Comparison of ENCODE assay signal across 8 cellular contexts in genomic region chr17:48011405-48012150, GRCh38. TPM values are rescaled to one million over a fixed set of nuclear protein-coding genes. Genes with fewer than 3 reads are reported as not detected.
A peak's percentile ranks its signal among the peaks of the same experiment; 100 is the strongest.
DNase-seq lines count a peak whose midpoint lies in the region; ATAC-seq and TF ChIP-seq lines count a peak whose summit lies in the region.
"Had no signal": no experiment of that assay in that cellular context is flagged by ENCODE, and none has a peak within 500 bp of the region (broad histone marks: within the 10 kb centered on the region; RNA-seq: fewer than 3 reads in every experiment).

No MANE protein-coding gene starts in this region.

- H3K9me3 Mint-ChIP-seq in T-helper 2 cell treated with Interferon-gamma antibody and Interleukin-4, amounts not matched to agents 5 μg/mL and 100 μg/mL, for 36 hours = no peaks in the 10 kb centered on the region
- H3K9me3 Mint-ChIP-seq in chondrocyte (ENCODE audit: low read depth) = no peaks in the 10 kb centered on the region

- WGBS in mesenchymal stem cell = 1% methylated on average over 19 of the region's 23 CpGs
- 2% methylated on average over 23 of the region's 23 CpGs for WGBS in thymus

- no peak overlapping the region for H3K14ac ChIP-seq in mesenchymal stem cell (ENCODE audit: low read length in 2 of 2)

- H3K4me1 ChIP-seq in mesenchymal stem cell (ENCODE audit: control insufficient read depth, insufficient read depth, low read depth, low read length) (peaks cover 7% of the 10 kb centered on the region), thymus (ENCODE audit: control insufficient read depth, insufficient read depth, low read length) (peaks cover 10% of the 10 kb centered on the region)

- H2AFZ ChIP-seq in mesenchymal stem cell (ENCODE audit: low read depth, low read length) = peak overlapping the region; percentile 67

- H3K4me3 ChIP-seq in GM12865 (ENCODE audit: low read depth, low read length) (peak overlapping the region; percentile 28), mesenchymal stem cell (ENCODE audit: insufficient read depth in 1 of 2, low read depth in 1 of 2, low read length in 2 of 2) (peak overlapping the region in 1 of 2 experiments; percentile 71), thymus (ENCODE audit: low read length) (peak overlapping the region; percentile 55)
- H3K4me3 ChIP-seq: body of pancreas had no signal

- H3K27me3 Mint-ChIP-seq in T-helper 2 cell treated with Interferon-gamma antibody and Interleukin-4, amounts not matched to agents 5 μg/mL and 100 μg/mL, for 36 hours (ENCODE audit: low read depth) = peaks cover 51% of the 10 kb centered on the region
- H3K27me3 Mint-ChIP-seq in chondrocyte (ENCODE audit: low read depth) = peaks cover 6% of the 10 kb centered on the region

- H2BK15ac ChIP-seq in mesenchymal stem cell (ENCODE audit: low read depth, poor library complexity, severe bottlenecking) = peak overlapping the region; percentile 90

- no peak overlapping the region for H3K23ac ChIP-seq in mesenchymal stem cell (ENCODE audit: low read length in 2 of 2)

- peak; percentile 40 for DNase-seq in GM12865 (ENCODE audit: low read depth)
- DNase-seq in NCI-H128 (lab: John Stamatoyannopoulos, UW; ENCODE audit: unreplicated experiment) = peak; percentile 53
- peak; percentile 20 for DNase-seq in T-helper 2 cell treated with Interferon-gamma antibody and Interleukin-4, amounts not matched to agents 5 μg/mL and 100 μg/mL, for 36 hours (ENCODE audit: low spot score)
- DNase-seq in chondrocyte (ENCODE audit: low spot score) = no peak
- peak; percentile 78 for DNase-seq in mesenchymal stem cell

- H2AK5ac ChIP-seq in mesenchymal stem cell (ENCODE audit: low read length, severe bottlenecking) = no peak overlapping the region

- no peak overlapping the region for H3K27ac ChIP-seq in mesenchymal stem cell (ENCODE audit: low read length, poor library complexity, severe bottlenecking)
- H3K27ac ChIP-seq in thymus (ENCODE audit: low read depth) = no peak overlapping the region
- H3K27ac ChIP-seq: body of pancreas had no signal

- peaks cover 8 to 29% of the 10 kb centered on the region in 2 experiments for H3K27me3 ChIP-seq in mesenchymal stem cell (ENCODE audit: control insufficient read depth in 1 of 2, insufficient read depth in 1 of 2, low read length in 2 of 2)
- no peaks in the 10 kb centered on the region for H3K27me3 ChIP-seq in thymus (ENCODE audit: control insufficient read depth, insufficient read depth)
- H3K27me3 ChIP-seq: body of pancreas had no signal

- H2BK120ac ChIP-seq in mesenchymal stem cell (ENCODE audit: low read depth, low read length) = peak overlapping the region; percentile 35

- peak overlapping the region; percentile 98 for H4K8ac ChIP-seq in mesenchymal stem cell (ENCODE audit: low read length)

- H2BK12ac ChIP-seq in mesenchymal stem cell (ENCODE audit: low read length in 2 of 2) = peak overlapping the region in 1 of 2 experiments; percentile 25

- H2BK5ac ChIP-seq in mesenchymal stem cell (ENCODE audit: low read depth, low read length, poor library complexity, severe bottlenecking) = no peak overlapping the region

- peak; percentile 56 for TF ChIP-seq CTCF in GM12865 (IDR thresholded peaks at IDR 0.05; ENCODE audit: insufficient read depth, low read depth, low read length, missing control alignments)
- peak; percentile 75 for TF ChIP-seq CTCF in chondrocyte (IDR thresholded peaks at IDR 0.05)

- H3K9me3 ChIP-seq in mesenchymal stem cell (ENCODE audit: control insufficient read depth, low read length) (no peaks in the 10 kb centered on the region), thymus (ENCODE audit: control insufficient read depth) (no peaks in the 10 kb centered on the region)
- H3K9me3 ChIP-seq: body of pancreas had no signal

- H3K36me3 Mint-ChIP-seq in T-helper 2 cell treated with Interferon-gamma antibody and Interleukin-4, amounts not matched to agents 5 μg/mL and 100 μg/mL, for 36 hours (ENCODE audit: low read depth) = no peaks in the 10 kb centered on the region
- H3K36me3 Mint-ChIP-seq in chondrocyte (ENCODE audit: low read depth) = no peaks in the 10 kb centered on the region

- H3K27ac Mint-ChIP-seq in T-helper 2 cell treated with Interferon-gamma antibody and Interleukin-4, amounts not matched to agents 5 μg/mL and 100 μg/mL, for 36 hours = peak overlapping the region; percentile 58
- peak overlapping the region; percentile 38 for H3K27ac Mint-ChIP-seq in chondrocyte (ENCODE audit: unreplicated experiment)

- peak overlapping the region; percentile 46 to 73 for H3K18ac ChIP-seq in mesenchymal stem cell (ENCODE audit: low read depth in 1 of 2, low read length in 2 of 2)

- H4K91ac ChIP-seq in mesenchymal stem cell (ENCODE audit: low read length) = peak overlapping the region; percentile 43

- no peaks in the 10 kb centered on the region for H3K79me1 ChIP-seq in mesenchymal stem cell (replicated peaks; ENCODE audit: low read length, poor library complexity, severe bottlenecking)

- H3K4me2 ChIP-seq in mesenchymal stem cell (ENCODE audit: low read length, poor library complexity, severe bottlenecking) = peak overlapping the region; percentile 46

- H3K36me3 ChIP-seq in mesenchymal stem cell (ENCODE audit: control insufficient read depth in 1 of 2, insufficient read depth in 2 of 2, low read depth in 1 of 2, low read length in 2 of 2) (no peaks in the 10 kb centered on the region), thymus (ENCODE audit: control insufficient read depth, insufficient read depth) (no peaks in the 10 kb centered on the region)

- H3K9ac ChIP-seq in mesenchymal stem cell (ENCODE audit: low read length) = peak overlapping the region; percentile 67

- H3K4me1 Mint-ChIP-seq in T-helper 2 cell treated with Interferon-gamma antibody and Interleukin-4, amounts not matched to agents 5 μg/mL and 100 μg/mL, for 36 hours (ENCODE audit: low read depth) = peaks cover 20% of the 10 kb centered on the region
- H3K4me1 Mint-ChIP-seq in chondrocyte (ENCODE audit: low read depth) = peaks cover 14% of the 10 kb centered on the region

- H3K4ac ChIP-seq in mesenchymal stem cell (ENCODE audit: low read depth in 1 of 2, low read length in 2 of 2) = no peak overlapping the region

- no peak for ATAC-seq in HG03469 (IDR thresholded peaks at IDR 0.05; ENCODE audit: unreplicated experiment)

- peak overlapping the region; percentile 79 for H3K4me3 Mint-ChIP-seq in T-helper 2 cell treated with Interferon-gamma antibody and Interleukin-4, amounts not matched to agents 5 μg/mL and 100 μg/mL, for 36 hours
- peak overlapping the region; percentile 72 for H3K4me3 Mint-ChIP-seq in chondrocyte (ENCODE audit: unreplicated experiment)

RNA-seq across cellular contexts. Expression of gene COPZ2, which starts 26.0 kb away (rescaled TPM):
- 157 to 228 TPM (median 219 TPM) in 3 replicates for total RNA-seq in chondrocyte
- 148 TPM for polyA plus RNA-seq in mesenchymal stem cell (2013, experiment 1 of 2)
- 153 TPM for polyA plus RNA-seq in mesenchymal stem cell (2013, experiment 2 of 2)
- 16.3 TPM for polyA plus RNA-seq in thymus

RNA-seq across cellular contexts. Expression of gene NFE2L1, which starts 36.6 kb away (rescaled TPM):
- total RNA-seq in chondrocyte = 290 to 445 TPM (median 444 TPM) in 3 replicates
- 172 TPM for polyA plus RNA-seq in mesenchymal stem cell (2013, experiment 1 of 2)
- 169 TPM for polyA plus RNA-seq in mesenchymal stem cell (2013, experiment 2 of 2)
- 88.1 TPM for polyA plus RNA-seq in thymus

RNA-seq across cellular contexts. Expression of gene CDK5RAP3, which starts 40.7 kb away (rescaled TPM):
- total RNA-seq in chondrocyte = 99.2 to 123 TPM (median 105 TPM) in 3 replicates
- 75.6 TPM for polyA plus RNA-seq in mesenchymal stem cell (2013, experiment 1 of 2)
- polyA plus RNA-seq in mesenchymal stem cell (2013, experiment 2 of 2) = 69.9 TPM
- 684 TPM for polyA plus RNA-seq in thymus

RNA-seq across cellular contexts. Expression of gene PRR15L, which starts 53.9 kb away (rescaled TPM):
- not detected in 3 replicates for total RNA-seq in chondrocyte
- polyA plus RNA-seq in mesenchymal stem cell (2013, experiment 1 of 2) = not detected
- not detected for polyA plus RNA-seq in mesenchymal stem cell (2013, experiment 2 of 2)
- 1.9 TPM for polyA plus RNA-seq in thymus
